1 cellular context compared by ENCODE assay signal in the genomic region with DNA sequence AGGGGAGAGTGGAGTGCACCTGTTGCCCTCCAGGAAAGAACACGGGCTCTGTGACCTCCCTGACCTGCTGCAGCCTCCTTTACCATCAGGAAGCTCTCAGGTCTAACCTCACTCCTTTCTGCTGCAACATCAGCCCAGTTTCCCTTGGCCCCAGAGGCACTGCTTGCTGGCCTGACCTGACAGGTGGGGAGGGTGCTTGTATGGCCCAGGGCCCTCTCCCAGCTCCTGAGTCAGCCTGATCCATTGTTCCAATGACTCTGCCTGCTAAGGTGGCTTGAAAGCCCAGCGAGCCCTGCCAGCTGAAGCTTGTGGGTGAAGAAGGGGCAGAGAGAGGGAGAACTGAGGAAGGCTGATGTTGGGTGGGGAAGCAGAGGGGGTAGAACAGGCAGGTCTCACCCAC.
TF ChIP-seq lines count a peak whose summit lies in the region.

No MANE protein-coding gene starts in this region.

TF ChIP-seq in GM23338, 12 proteins besides CTCF, POLR2A, EP300 and RAD21:
- TF ChIP-seq, protein P1, sequence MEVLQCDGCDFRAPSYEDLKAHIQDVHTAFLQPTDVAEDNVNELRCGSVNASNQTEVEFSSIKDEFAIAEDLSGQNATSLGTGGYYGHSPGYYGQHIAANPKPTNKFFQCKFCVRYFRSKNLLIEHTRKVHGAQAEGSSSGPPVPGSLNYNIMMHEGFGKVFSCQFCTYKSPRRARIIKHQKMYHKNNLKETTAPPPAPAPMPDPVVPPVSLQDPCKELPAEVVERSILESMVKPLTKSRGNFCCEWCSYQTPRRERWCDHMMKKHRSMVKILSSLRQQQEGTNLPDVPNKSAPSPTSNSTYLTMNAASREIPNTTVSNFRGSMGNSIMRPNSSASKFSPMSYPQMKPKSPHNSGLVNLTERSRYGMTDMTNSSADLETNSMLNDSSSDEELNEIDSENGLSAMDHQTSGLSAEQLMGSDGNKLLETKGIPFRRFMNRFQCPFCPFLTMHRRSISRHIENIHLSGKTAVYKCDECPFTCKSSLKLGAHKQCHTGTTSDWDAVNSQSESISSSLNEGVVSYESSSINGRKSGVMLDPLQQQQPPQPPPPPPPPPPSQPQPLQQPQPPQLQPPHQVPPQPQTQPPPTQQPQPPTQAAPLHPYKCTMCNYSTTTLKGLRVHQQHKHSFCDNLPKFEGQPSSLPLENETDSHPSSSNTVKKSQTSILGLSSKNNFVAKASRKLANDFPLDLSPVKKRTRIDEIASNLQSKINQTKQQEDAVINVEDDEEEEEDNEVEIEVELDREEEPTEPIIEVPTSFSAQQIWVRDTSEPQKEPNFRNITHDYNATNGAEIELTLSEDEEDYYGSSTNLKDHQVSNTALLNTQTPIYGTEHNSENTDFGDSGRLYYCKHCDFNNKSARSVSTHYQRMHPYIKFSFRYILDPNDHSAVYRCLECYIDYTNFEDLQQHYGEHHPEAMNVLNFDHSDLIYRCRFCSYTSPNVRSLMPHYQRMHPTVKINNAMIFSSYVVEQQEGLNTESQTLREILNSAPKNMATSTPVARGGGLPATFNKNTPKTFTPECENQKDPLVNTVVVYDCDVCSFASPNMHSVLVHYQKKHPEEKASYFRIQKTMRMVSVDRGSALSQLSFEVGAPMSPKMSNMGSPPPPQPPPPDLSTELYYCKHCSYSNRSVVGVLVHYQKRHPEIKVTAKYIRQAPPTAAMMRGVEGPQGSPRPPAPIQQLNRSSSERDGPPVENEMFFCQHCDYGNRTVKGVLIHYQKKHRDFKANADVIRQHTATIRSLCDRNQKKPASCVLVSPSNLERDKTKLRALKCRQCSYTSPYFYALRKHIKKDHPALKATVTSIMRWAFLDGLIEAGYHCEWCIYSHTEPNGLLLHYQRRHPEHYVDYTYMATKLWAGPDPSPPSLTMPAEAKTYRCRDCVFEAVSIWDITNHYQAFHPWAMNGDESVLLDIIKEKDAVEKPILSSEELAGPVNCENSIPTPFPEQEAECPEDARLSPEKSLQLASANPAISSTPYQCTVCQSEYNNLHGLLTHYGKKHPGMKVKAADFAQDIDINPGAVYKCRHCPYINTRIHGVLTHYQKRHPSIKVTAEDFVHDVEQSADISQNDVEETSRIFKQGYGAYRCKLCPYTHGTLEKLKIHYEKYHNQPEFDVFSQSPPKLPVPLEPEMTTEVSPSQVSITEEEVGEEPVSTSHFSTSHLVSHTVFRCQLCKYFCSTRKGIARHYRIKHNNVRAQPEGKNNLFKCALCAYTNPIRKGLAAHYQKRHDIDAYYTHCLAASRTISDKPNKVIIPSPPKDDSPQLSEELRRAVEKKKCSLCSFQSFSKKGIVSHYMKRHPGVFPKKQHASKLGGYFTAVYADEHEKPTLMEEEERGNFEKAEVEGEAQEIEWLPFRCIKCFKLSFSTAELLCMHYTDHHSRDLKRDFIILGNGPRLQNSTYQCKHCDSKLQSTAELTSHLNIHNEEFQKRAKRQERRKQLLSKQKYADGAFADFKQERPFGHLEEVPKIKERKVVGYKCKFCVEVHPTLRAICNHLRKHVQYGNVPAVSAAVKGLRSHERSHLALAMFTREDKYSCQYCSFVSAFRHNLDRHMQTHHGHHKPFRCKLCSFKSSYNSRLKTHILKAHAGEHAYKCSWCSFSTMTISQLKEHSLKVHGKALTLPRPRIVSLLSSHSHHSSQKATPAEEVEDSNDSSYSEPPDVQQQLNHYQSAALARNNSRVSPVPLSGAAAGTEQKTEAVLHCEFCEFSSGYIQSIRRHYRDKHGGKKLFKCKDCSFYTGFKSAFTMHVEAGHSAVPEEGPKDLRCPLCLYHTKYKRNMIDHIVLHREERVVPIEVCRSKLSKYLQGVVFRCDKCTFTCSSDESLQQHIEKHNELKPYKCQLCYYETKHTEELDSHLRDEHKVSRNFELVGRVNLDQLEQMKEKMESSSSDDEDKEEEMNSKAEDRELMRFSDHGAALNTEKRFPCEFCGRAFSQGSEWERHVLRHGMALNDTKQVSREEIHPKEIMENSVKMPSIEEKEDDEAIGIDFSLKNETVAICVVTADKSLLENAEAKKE (CRISPR knock-in tag; IDR thresholded peaks at IDR 0.05) = no peak
- no peak for TF ChIP-seq EZH2phosphoT487 (IDR thresholded peaks at IDR 0.05; ENCODE audit: unreplicated experiment)
- TF ChIP-seq EZH2 (IDR thresholded peaks at IDR 0.05; ENCODE audit: low read depth, unreplicated experiment) = no peak
- TF ChIP-seq, protein P2, sequence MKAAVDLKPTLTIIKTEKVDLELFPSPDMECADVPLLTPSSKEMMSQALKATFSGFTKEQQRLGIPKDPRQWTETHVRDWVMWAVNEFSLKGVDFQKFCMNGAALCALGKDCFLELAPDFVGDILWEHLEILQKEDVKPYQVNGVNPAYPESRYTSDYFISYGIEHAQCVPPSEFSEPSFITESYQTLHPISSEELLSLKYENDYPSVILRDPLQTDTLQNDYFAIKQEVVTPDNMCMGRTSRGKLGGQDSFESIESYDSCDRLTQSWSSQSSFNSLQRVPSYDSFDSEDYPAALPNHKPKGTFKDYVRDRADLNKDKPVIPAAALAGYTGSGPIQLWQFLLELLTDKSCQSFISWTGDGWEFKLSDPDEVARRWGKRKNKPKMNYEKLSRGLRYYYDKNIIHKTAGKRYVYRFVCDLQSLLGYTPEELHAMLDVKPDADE (IDR thresholded peaks at IDR 0.05) = no peak
- TF ChIP-seq, protein P3, sequence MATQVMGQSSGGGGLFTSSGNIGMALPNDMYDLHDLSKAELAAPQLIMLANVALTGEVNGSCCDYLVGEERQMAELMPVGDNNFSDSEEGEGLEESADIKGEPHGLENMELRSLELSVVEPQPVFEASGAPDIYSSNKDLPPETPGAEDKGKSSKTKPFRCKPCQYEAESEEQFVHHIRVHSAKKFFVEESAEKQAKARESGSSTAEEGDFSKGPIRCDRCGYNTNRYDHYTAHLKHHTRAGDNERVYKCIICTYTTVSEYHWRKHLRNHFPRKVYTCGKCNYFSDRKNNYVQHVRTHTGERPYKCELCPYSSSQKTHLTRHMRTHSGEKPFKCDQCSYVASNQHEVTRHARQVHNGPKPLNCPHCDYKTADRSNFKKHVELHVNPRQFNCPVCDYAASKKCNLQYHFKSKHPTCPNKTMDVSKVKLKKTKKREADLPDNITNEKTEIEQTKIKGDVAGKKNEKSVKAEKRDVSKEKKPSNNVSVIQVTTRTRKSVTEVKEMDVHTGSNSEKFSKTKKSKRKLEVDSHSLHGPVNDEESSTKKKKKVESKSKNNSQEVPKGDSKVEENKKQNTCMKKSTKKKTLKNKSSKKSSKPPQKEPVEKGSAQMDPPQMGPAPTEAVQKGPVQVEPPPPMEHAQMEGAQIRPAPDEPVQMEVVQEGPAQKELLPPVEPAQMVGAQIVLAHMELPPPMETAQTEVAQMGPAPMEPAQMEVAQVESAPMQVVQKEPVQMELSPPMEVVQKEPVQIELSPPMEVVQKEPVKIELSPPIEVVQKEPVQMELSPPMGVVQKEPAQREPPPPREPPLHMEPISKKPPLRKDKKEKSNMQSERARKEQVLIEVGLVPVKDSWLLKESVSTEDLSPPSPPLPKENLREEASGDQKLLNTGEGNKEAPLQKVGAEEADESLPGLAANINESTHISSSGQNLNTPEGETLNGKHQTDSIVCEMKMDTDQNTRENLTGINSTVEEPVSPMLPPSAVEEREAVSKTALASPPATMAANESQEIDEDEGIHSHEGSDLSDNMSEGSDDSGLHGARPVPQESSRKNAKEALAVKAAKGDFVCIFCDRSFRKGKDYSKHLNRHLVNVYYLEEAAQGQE (IDR thresholded peaks at IDR 0.05; ENCODE audit: unreplicated experiment) = no peak
- no peak for TF ChIP-seq STAT1 (IDR thresholded peaks at IDR 0.05; ENCODE audit: unreplicated experiment)
- TF ChIP-seq POLR2AphosphoS5 (IDR thresholded peaks at IDR 0.05; ENCODE audit: low read depth) = no peak
